In the genomic region with DNA sequence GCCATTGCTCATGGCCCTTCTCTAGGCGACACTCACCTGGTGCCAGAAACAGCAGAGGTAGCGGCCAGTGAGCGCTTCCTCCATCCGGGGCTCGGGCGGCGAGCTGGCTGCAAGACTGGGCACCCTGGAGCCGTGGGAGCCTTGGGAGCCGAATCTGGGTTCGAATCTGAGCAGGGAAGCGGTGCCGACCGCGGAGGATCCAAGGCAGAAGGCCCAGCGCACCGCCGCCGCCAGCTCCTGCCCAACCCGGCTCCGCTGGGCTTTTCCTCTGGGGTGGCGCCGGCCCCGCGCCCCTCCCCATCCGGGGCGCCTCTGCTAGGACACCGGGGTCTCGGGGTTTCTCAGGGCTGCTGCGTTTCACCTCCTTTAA, we compare ENCODE assay signal across 21 cellular contexts. TPM values are rescaled to one million over a fixed set of nuclear protein-coding genes. Genes with fewer than 3 reads are reported as not detected.
DNase-seq lines count a peak whose midpoint lies in the region; ATAC-seq and TF ChIP-seq lines count a peak whose summit lies in the region.
"Had no signal": no experiment of that assay in that cellular context is flagged by ENCODE, and none has a peak within 500 bp of the region (broad histone marks: within the 10 kb centered on the region; RNA-seq: fewer than 3 reads in every experiment).

No MANE protein-coding gene starts in this region.

- intact Hi-C loops in dorsolateral prefrontal cortex (cut with DNase I): loop anchor here in 1 of 2 donors (2.0 to 5.0 kb wide), 2 partner anchors 218 to 345 kb away; no protein-coding TSS in a partner anchor
- intact Hi-C loops in left lung (cut with DNase I): no loop called here
- intact Hi-C loops in sigmoid colon (cut with DNase I): loop anchor here (5.0 kb wide), 1 partner anchor 215 kb away; no protein-coding TSS in a partner anchor

- no peak for TF ChIP-seq EP300 in sigmoid colon (IDR thresholded peaks at IDR 0.05)

- TF ChIP-seq CTCF in dorsolateral prefrontal cortex (IDR thresholded peaks at IDR 0.05 in 54 of 56, conservative IDR thresholded peaks at IDR 0.05 in 2 of 56; ENCODE audit: low read depth in 1 of 56, partially characterized antibody in 56 of 56): no peak
- TF ChIP-seq CTCF in left lung (IDR thresholded peaks at IDR 0.05): no peak
- TF ChIP-seq CTCF in sigmoid colon (IDR thresholded peaks at IDR 0.05): no peak

- H3K36me3 ChIP-seq in HUES48 (ENCODE audit: control insufficient read depth, insufficient read depth, low read length): no peaks in the 10 kb centered on the region
- no peaks in the 10 kb centered on the region for H3K36me3 ChIP-seq in left lung
- H3K36me3 ChIP-seq in sigmoid colon: no peaks in the 10 kb centered on the region

- DNase-seq in dorsolateral prefrontal cortex: peak in 4 of 10 donors; percentile 25 to 30 (median 29)
- DNase-seq in left lung: peak; percentile 32 to 78
- peak; percentile 48 for DNase-seq in sigmoid colon
- DNase-seq in NCI-H1092 (lab: John Stamatoyannopoulos, UW): no peak
- no peak for DNase-seq in inferior parietal cortex (ENCODE audit: extremely low spot score)
- DNase-seq: Caco-2; effector memory CD4-positive, alpha-beta T cell; foreskin keratinocyte; immature natural killer cell; NCI-H2029; NCI-H748 treated with DMSO at 0.1 percent for 48 hours; T-helper 2 cell; testis had no signal

- H3K27ac ChIP-seq in HUES48 (ENCODE audit: low read depth, low read length) (no peak overlapping the region), dorsolateral prefrontal cortex (peak overlapping the region in 36 of 59 donors; percentile 13 to 90 (median 71)), left lung (no peak overlapping the region), sigmoid colon (no peak overlapping the region)
- H3K27ac ChIP-seq: foreskin keratinocyte, HL-60, testis had no signal

- peaks cover 21% of the 10 kb centered on the region for H3K4me1 ChIP-seq in HUES48 (ENCODE audit: control insufficient read depth, insufficient read depth, low read length)
- peaks cover 4 to 33% of the 10 kb centered on the region in 2 donors for H3K4me1 ChIP-seq in left lung
- peaks cover 0 to 55% (median 50%) of the 10 kb centered on the region in 4 donors for H3K4me1 ChIP-seq in sigmoid colon
- H3K4me1 ChIP-seq: Caco-2, foreskin keratinocyte had no signal

- H3K27me3 ChIP-seq in HUES48 (ENCODE audit: control insufficient read depth, insufficient read depth, low read length) (peaks cover 95% of the 10 kb centered on the region), dorsolateral prefrontal cortex (peaks cover 0 to 91% (median 71%) of the 10 kb centered on the region in 45 donors), left lung (peaks cover 63 to 97% of the 10 kb centered on the region in 2 donors), sigmoid colon (peaks cover 74 to 93% (median 87%) of the 10 kb centered on the region in 3 donors)
- H3K27me3 ChIP-seq: testis had no signal

- ATAC-seq in left lung (no peak), HG03378 (IDR thresholded peaks at IDR 0.05; ENCODE audit: unreplicated experiment) (no peak), GM18873 (IDR thresholded peaks at IDR 0.05; ENCODE audit: low FRiP score, unreplicated experiment) (no peak)
- ATAC-seq: foreskin keratinocyte had no signal

- WGBS in sigmoid colon, 2 donors: 40 to 51% methylated on average over 29 of the region's 29 CpGs

- no peak for TF ChIP-seq POLR2A in sigmoid colon (IDR thresholded peaks at IDR 0.05)

- no peak overlapping the region for H3K9ac ChIP-seq in HUES48 (ENCODE audit: low read depth, low read length)

- peak overlapping the region; percentile 43; the same call in 1 of the 2 replicates for H3K4me3 ChIP-seq in HUES48 (ENCODE audit: low read depth, low read length)
- H3K4me3 ChIP-seq in dorsolateral prefrontal cortex: peak overlapping the region in 52 of 59 donors; percentile 16 to 66 (median 49)
- peak overlapping the region; percentile 15 to 41 for H3K4me3 ChIP-seq in left lung
- peak overlapping the region in 1 of 4 donors; percentile 31 for H3K4me3 ChIP-seq in sigmoid colon

- H3K9me3 ChIP-seq in HUES48 (ENCODE audit: control insufficient read depth, insufficient read depth, low read length) (no peaks in the 10 kb centered on the region), left lung (no peaks in the 10 kb centered on the region), sigmoid colon (no peaks in the 10 kb centered on the region)
- H3K9me3 ChIP-seq: Caco-2, testis had no signal

RNA-seq across cellular contexts. Expression of a gene that starts 1.7 kb away (rescaled TPM):
- total RNA-seq in dorsolateral prefrontal cortex: 10 to 100 TPM in 119 of 120 experiments, 1 to 10 TPM in 1; 9.8 to 52.0 (median 18.9) TPM
- total RNA-seq in left lung: 10 to 100 TPM; 14.9 to 18.0 TPM
- 1 to 10 TPM in 1 of 4 donors, under 1 TPM in 3; 0.14 to 1.1 (median 0.60) TPM for total RNA-seq in sigmoid colon
- 1 to 10 TPM in 1 of 3 donors, under 1 TPM in 2; under 0.01 to 1.7 (median 0.46) TPM for polyA plus RNA-seq in sigmoid colon
- total RNA-seq: RPMI7951 had no signal

RNA-seq across cellular contexts. Expression of a gene that starts 46.0 kb away (rescaled TPM):
- under 1 TPM in 1 of 120 experiments, not detected in 119; 0.32 TPM for total RNA-seq in dorsolateral prefrontal cortex
- total RNA-seq in left lung: not detected
- not detected for total RNA-seq in sigmoid colon
- not detected for polyA plus RNA-seq in sigmoid colon
- total RNA-seq: Caco-2, foreskin keratinocyte, H4, mucosa of gallbladder, RPMI7951 had no signal
- polyA plus RNA-seq: adipose tissue, foreskin keratinocyte, immature natural killer cell had no signal

Comparison
In these comparisons a context has a peak if more than half of its experiments do, and no peak if none do; other contexts are left out.
1. H3K27ac ChIP-seq: peak in dorsolateral prefrontal cortex (36 of 59); none in HUES48 (single experiment), left lung (0 of 2) and sigmoid colon (0 of 4).
2. DNase-seq: peak in left lung (2 of 2) and sigmoid colon (single experiment); none in NCI-H1092 (single experiment) and inferior parietal cortex (single experiment).
3. RNA of a gene that starts 1.7 kb away (total RNA-seq): 9.8 to 52.0 TPM in dorsolateral prefrontal cortex and 14.9 to 18.0 TPM in left lung; 0.14 to 1.1 TPM in sigmoid colon; every median in the first group is over 4 times any median in the second.